1 cellular context compared by ENCODE assay signal in genomic region chr6:28587011-28587745, GRCh38.
TF ChIP-seq lines count a peak whose summit lies in the region.

No MANE protein-coding gene starts in this region.

TF ChIP-seq in HepG2, 621 proteins besides CTCF, POLR2A, EP300 and RAD21 (continued from another document and continues in another):
- TF ChIP-seq DR1 (CRISPR knock-in tag; IDR thresholded peaks at IDR 0.05) (peak; percentile 34), CEBPZ (IDR thresholded peaks at IDR 0.05; ENCODE audit: low read length) (no peak), SMAD3 (CRISPR knock-in tag; IDR thresholded peaks at IDR 0.05) (peak; percentile 81), HIVEP1 (CRISPR knock-in tag; IDR thresholded peaks at IDR 0.05) (no peak), FOXO1 (CRISPR knock-in tag; IDR thresholded peaks at IDR 0.05) (peak; percentile 56; the same call in 1 of the 2 replicates), IKZF1 (IDR thresholded peaks at IDR 0.05) (no peak), HNF4G (IDR thresholded peaks at IDR 0.05; ENCODE audit: borderline replicate concordance, low read depth, low read length) (no peak; the same call in 1 of the 2 replicates), HNF4G (CRISPR knock-in tag; IDR thresholded peaks at IDR 0.05; ENCODE audit: borderline replicate concordance, low read depth) (peak; percentile 74), ZNF460 (CRISPR knock-in tag; IDR thresholded peaks at IDR 0.05; ENCODE audit: borderline replicate concordance) (no peak; the same call in 1 of the 2 replicates), STAT6 (CRISPR knock-in tag; IDR thresholded peaks at IDR 0.05; ENCODE audit: borderline replicate concordance) (peak; percentile 30; the same call in 1 of the 2 replicates), SOX6 (IDR thresholded peaks at IDR 0.05) (no peak), SOX6 (CRISPR knock-in tag; IDR thresholded peaks at IDR 0.05) (0 out of 2 replicates have a peak, but pooled peaks have one; percentile 58), GTF2F1 (IDR thresholded peaks at IDR 0.05; ENCODE audit: low read length) (no peak), RXRA (CRISPR knock-in tag; IDR thresholded peaks at IDR 0.05) (peak; percentile 82; the same call in 1 of the 2 replicates), MLXIP (CRISPR knock-in tag; IDR thresholded peaks at IDR 0.05; ENCODE audit: borderline replicate concordance) (no peak), SOX5 (CRISPR knock-in tag; IDR thresholded peaks at IDR 0.05; ENCODE audit: borderline replicate concordance) (peak; percentile 68; the same call in 1 of the 2 replicates), NFAT5 (CRISPR knock-in tag; IDR thresholded peaks at IDR 0.05) (peak; percentile 81; the same call in 1 of the 2 replicates), ZNF891 (CRISPR knock-in tag; IDR thresholded peaks at IDR 0.05) (peak; percentile 78), TEAD2 (CRISPR knock-in tag; IDR thresholded peaks at IDR 0.05) (no peak), ZNF775 (CRISPR knock-in tag; IDR thresholded peaks at IDR 0.05; ENCODE audit: borderline replicate concordance) (no peak), ERF (CRISPR knock-in tag; IDR thresholded peaks at IDR 0.05) (peak; percentile 84), SP5 (CRISPR knock-in tag; IDR thresholded peaks at IDR 0.05; ENCODE audit: borderline replicate concordance, low read depth) (no peak), ZFP41 (CRISPR knock-in tag; IDR thresholded peaks at IDR 0.05; ENCODE audit: borderline replicate concordance) (peak; percentile 76; the same call in 1 of the 2 replicates), ZNF704 (CRISPR knock-in tag; IDR thresholded peaks at IDR 0.05; ENCODE audit: borderline replicate concordance) (peak; percentile 83), RELA (CRISPR knock-in tag; IDR thresholded peaks at IDR 0.05) (peak; percentile 58; the same call in 1 of the 2 replicates), ISL2 (CRISPR knock-in tag; IDR thresholded peaks at IDR 0.05) (peak; percentile 58), TRIM24 (CRISPR knock-in tag; IDR thresholded peaks at IDR 0.05) (no peak; the same call in 1 of the 2 replicates), RNF2 (conservative IDR thresholded peaks at IDR 0.05; ENCODE audit: low read depth) (no peak), ZNF780A (CRISPR knock-in tag; IDR thresholded peaks at IDR 0.05) (peak; percentile 92)
- TF ChIP-seq, protein P1, sequence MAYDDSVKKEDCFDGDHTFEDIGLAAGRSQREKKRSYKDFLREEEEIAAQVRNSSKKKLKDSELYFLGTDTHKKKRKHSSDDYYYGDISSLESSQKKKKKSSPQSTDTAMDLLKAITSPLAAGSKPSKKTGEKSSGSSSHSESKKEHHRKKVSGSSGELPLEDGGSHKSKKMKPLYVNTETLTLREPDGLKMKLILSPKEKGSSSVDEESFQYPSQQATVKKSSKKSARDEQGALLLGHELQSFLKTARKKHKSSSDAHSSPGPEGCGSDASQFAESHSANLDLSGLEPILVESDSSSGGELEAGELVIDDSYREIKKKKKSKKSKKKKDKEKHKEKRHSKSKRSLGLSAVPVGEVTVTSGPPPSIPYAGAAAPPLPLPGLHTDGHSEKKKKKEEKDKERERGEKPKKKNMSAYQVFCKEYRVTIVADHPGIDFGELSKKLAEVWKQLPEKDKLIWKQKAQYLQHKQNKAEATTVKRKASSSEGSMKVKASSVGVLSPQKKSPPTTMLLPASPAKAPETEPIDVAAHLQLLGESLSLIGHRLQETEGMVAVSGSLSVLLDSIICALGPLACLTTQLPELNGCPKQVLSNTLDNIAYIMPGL (CRISPR knock-in tag; IDR thresholded peaks at IDR 0.05; ENCODE audit: borderline replicate concordance in 1 of 2, low read depth in 1 of 2) = peak; percentile 99
- TF ChIP-seq, protein P2, sequence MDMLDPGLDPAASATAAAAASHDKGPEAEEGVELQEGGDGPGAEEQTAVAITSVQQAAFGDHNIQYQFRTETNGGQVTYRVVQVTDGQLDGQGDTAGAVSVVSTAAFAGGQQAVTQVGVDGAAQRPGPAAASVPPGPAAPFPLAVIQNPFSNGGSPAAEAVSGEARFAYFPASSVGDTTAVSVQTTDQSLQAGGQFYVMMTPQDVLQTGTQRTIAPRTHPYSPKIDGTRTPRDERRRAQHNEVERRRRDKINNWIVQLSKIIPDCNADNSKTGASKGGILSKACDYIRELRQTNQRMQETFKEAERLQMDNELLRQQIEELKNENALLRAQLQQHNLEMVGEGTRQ (IDR thresholded peaks at IDR 0.05; ENCODE audit: low read depth, low read length) = no peak
- TF ChIP-seq, protein P2 (CRISPR knock-in tag; IDR thresholded peaks at IDR 0.05; ENCODE audit: borderline replicate concordance) = no peak; the same call in 1 of the 2 replicates
- TF ChIP-seq, protein P3, sequence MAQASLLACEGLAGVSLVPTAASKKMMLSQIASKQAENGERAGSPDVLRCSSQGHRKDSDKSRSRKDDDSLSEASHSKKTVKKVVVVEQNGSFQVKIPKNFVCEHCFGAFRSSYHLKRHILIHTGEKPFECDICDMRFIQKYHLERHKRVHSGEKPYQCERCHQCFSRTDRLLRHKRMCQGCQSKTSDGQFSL (CRISPR knock-in tag; IDR thresholded peaks at IDR 0.05) = no peak
- TF ChIP-seq, protein P4, sequence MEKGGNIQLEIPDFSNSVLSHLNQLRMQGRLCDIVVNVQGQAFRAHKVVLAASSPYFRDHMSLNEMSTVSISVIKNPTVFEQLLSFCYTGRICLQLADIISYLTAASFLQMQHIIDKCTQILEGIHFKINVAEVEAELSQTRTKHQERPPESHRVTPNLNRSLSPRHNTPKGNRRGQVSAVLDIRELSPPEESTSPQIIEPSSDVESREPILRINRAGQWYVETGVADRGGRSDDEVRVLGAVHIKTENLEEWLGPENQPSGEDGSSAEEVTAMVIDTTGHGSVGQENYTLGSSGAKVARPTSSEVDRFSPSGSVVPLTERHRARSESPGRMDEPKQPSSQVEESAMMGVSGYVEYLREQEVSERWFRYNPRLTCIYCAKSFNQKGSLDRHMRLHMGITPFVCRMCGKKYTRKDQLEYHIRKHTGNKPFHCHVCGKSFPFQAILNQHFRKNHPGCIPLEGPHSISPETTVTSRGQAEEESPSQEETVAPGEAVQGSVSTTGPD (CRISPR knock-in tag; IDR thresholded peaks at IDR 0.05) = no peak
- TF ChIP-seq, protein P5, sequence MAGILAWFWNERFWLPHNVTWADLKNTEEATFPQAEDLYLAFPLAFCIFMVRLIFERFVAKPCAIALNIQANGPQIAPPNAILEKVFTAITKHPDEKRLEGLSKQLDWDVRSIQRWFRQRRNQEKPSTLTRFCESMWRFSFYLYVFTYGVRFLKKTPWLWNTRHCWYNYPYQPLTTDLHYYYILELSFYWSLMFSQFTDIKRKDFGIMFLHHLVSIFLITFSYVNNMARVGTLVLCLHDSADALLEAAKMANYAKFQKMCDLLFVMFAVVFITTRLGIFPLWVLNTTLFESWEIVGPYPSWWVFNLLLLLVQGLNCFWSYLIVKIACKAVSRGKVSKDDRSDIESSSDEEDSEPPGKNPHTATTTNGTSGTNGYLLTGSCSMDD (CRISPR knock-in tag; IDR thresholded peaks at IDR 0.05) = no peak
